ENCODE assay signal across 1 cellular context in the genomic region with DNA sequence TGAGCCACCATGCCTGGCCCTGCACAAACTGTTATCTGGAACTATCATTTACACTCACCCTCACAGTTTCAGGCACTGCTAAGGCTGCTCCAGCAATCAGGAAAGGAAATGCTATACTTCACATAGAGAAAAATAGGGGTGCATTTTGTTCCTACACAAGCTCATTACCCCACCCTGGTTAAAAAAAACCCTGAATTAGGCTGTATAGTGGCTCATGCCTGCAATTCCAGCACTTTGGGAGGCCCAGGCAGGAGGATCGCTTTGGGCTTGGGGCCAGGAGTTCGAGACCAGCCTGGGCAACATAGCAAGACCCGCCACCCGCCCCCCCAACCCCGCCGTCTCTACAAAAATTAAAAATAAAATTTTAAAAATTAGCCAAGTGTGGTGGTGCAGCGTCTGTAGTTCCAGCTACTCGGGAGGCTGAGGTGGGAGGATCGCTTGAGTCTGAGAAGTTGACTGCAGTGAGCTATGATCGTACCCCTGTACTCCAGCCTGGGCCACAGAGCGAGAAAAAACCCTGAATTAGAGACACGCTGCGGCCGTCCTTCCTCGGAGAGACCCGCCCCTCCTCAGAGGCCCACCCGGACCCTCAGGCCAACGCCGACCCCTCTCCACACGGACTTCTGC.
TF ChIP-seq lines count a peak whose summit lies in the region.

No MANE protein-coding gene starts in this region.

TF ChIP-seq in IMR-90, 13 proteins besides CTCF, POLR2A, EP300 and RAD21 (continued from another document):
- TF ChIP-seq NFE2L2 (IDR thresholded peaks at IDR 0.05; ENCODE audit: low read depth, low read length), result no peak
- TF ChIP-seq BHLHE40 (IDR thresholded peaks at IDR 0.05; ENCODE audit: low read depth, low read length), result no peak
- no peak for TF ChIP-seq RFX5 (IDR thresholded peaks at IDR 0.05; ENCODE audit: low read depth, low read length)
- TF ChIP-seq, protein P1, sequence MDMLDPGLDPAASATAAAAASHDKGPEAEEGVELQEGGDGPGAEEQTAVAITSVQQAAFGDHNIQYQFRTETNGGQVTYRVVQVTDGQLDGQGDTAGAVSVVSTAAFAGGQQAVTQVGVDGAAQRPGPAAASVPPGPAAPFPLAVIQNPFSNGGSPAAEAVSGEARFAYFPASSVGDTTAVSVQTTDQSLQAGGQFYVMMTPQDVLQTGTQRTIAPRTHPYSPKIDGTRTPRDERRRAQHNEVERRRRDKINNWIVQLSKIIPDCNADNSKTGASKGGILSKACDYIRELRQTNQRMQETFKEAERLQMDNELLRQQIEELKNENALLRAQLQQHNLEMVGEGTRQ (IDR thresholded peaks at IDR 0.05; ENCODE audit: low read depth, low read length), result no peak
- TF ChIP-seq MXI1 (IDR thresholded peaks at IDR 0.05; ENCODE audit: borderline replicate concordance, low read depth, low read length), result no peak
- no peak for TF ChIP-seq CEBPB (IDR thresholded peaks at IDR 0.05; ENCODE audit: low read depth, low read length)
- no peak for TF ChIP-seq CHD1 (IDR thresholded peaks at IDR 0.05; ENCODE audit: low read depth, low read length)
- TF ChIP-seq, protein P2, sequence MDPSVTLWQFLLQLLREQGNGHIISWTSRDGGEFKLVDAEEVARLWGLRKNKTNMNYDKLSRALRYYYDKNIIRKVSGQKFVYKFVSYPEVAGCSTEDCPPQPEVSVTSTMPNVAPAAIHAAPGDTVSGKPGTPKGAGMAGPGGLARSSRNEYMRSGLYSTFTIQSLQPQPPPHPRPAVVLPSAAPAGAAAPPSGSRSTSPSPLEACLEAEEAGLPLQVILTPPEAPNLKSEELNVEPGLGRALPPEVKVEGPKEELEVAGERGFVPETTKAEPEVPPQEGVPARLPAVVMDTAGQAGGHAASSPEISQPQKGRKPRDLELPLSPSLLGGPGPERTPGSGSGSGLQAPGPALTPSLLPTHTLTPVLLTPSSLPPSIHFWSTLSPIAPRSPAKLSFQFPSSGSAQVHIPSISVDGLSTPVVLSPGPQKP (IDR thresholded peaks at IDR 0.05; ENCODE audit: borderline replicate concordance, low read depth, low read length), result no peak
- no peak for TF ChIP-seq RCOR1 (IDR thresholded peaks at IDR 0.05; ENCODE audit: insufficient replicate concordance, low read length)
- TF ChIP-seq MAZ (IDR thresholded peaks at IDR 0.05; ENCODE audit: borderline replicate concordance, low read depth, low read length), result no peak
